ENCODE assay signal across 8 cellular contexts in genomic region chr17:65479282-65479681, GRCh38.
"Had no signal": no experiment of that assay in that cellular context is flagged by ENCODE, and none has a peak within 500 bp of the region (broad histone marks: within the 10 kb centered on the region; RNA-seq: fewer than 3 reads in every experiment).

No MANE protein-coding gene starts in this region.

- DNase-seq: H9, HCEC 1CT, KBM-7 had no signal

- H3K27me3 Mint-ChIP-seq: IgD-negative memory B cell had no signal

- ATAC-seq: GM23338 had no signal

- H3K27ac ChIP-seq: HL-60 had no signal

- H2AFZ ChIP-seq: GM23338 had no signal

- H3K27ac Mint-ChIP-seq: GM23338, IgD-negative memory B cell had no signal

- FAIRE-seq: H1, H54 had no signal

- H3K36me3 Mint-ChIP-seq: IgD-negative memory B cell had no signal

- H3K4me1 Mint-ChIP-seq: GM23338, H9, IgD-negative memory B cell had no signal

- H3K4me2 ChIP-seq: GM23338 had no signal

- H3K4me3 Mint-ChIP-seq: GM23338, H9, IgD-negative memory B cell had no signal

- H3K4me3 ChIP-seq: GM23338 had no signal
